ENCODE assay signal across 10 cellular contexts in genomic region chr12:91413591-91413990, GRCh38.
DNase-seq lines count a peak whose midpoint lies in the region; ATAC-seq and TF ChIP-seq lines count a peak whose summit lies in the region.
"Had no signal": no experiment of that assay in that cellular context is flagged by ENCODE, and none has a peak within 500 bp of the region (broad histone marks: within the 10 kb centered on the region; RNA-seq: fewer than 3 reads in every experiment).

No MANE protein-coding gene starts in this region.

- no peaks in the 10 kb centered on the region for H3K4me1 Mint-ChIP-seq in activated T-helper 17 cell treated with anti-CD3 and anti-CD28 coated beads, Interleukin-2, amount 50 U/mL, for 72 hours
- no peaks in the 10 kb centered on the region for H3K4me1 Mint-ChIP-seq in activated naive CD8-positive, alpha-beta T cell treated with anti-CD3 and anti-CD28 coated beads for 36 hours

- no peaks in the 10 kb centered on the region for H3K9me3 Mint-ChIP-seq in activated T-helper 17 cell treated with anti-CD3 and anti-CD28 coated beads, Interleukin-2, amount 50 U/mL, for 72 hours
- no peaks in the 10 kb centered on the region for H3K9me3 Mint-ChIP-seq in activated naive CD8-positive, alpha-beta T cell treated with anti-CD3 and anti-CD28 coated beads for 36 hours

- H3K4me3 Mint-ChIP-seq in activated T-helper 17 cell treated with anti-CD3 and anti-CD28 coated beads, Interleukin-2, amount 50 U/mL, for 72 hours = no peak overlapping the region
- H3K4me3 Mint-ChIP-seq in activated naive CD8-positive, alpha-beta T cell treated with anti-CD3 and anti-CD28 coated beads for 36 hours = no peak overlapping the region

- peaks cover 7% of the 10 kb centered on the region for H3K27me3 Mint-ChIP-seq in activated T-helper 17 cell treated with anti-CD3 and anti-CD28 coated beads, Interleukin-2, amount 50 U/mL, for 72 hours
- H3K27me3 Mint-ChIP-seq in activated naive CD8-positive, alpha-beta T cell treated with anti-CD3 and anti-CD28 coated beads for 36 hours = no peaks in the 10 kb centered on the region

- H3K36me3 Mint-ChIP-seq in activated T-helper 17 cell treated with anti-CD3 and anti-CD28 coated beads, Interleukin-2, amount 50 U/mL, for 72 hours (ENCODE audit: low read depth) = no peaks in the 10 kb centered on the region
- H3K36me3 Mint-ChIP-seq in activated naive CD8-positive, alpha-beta T cell treated with anti-CD3 and anti-CD28 coated beads for 36 hours = no peaks in the 10 kb centered on the region

- peak; percentile 78 for ATAC-seq in omental fat pad (ENCODE audit: low FRiP score)
- no peak for ATAC-seq in HG03196 (IDR thresholded peaks at IDR 0.05; ENCODE audit: unreplicated experiment)
- no peak for ATAC-seq in activated T-helper 17 cell treated with anti-CD3 and anti-CD28 coated beads, Interleukin-2, amount 50 U/mL, for 72 hours (replicated peaks)

- TF ChIP-seq CTCF in omental fat pad (IDR thresholded peaks at IDR 0.05) = no peak

- H3K27ac ChIP-seq in epithelial cell of prostate = peak overlapping the region; percentile 49
- H3K27ac ChIP-seq: thoracic aorta had no signal

- peak; percentile 11 for DNase-seq in GM03348 (ENCODE audit: low spot score)
- peak; percentile 90 for DNase-seq in NCI-H226
- peak; percentile 84 for DNase-seq in epithelial cell of prostate (ENCODE audit: low read depth, low spot score)
- DNase-seq in omental fat pad (ENCODE audit: low spot score) = no peak
- no peak for DNase-seq in NCI-H1694 treated with DMSO at 0.1 percent for 48 hours (lab: John Stamatoyannopoulos, UW)
- DNase-seq in activated naive CD8-positive, alpha-beta T cell treated with anti-CD3 and anti-CD28 coated beads for 36 hours = no peak
- DNase-seq: occipital lobe had no signal

- no peak overlapping the region for H3K27ac Mint-ChIP-seq in activated T-helper 17 cell treated with anti-CD3 and anti-CD28 coated beads, Interleukin-2, amount 50 U/mL, for 72 hours
- no peak overlapping the region for H3K27ac Mint-ChIP-seq in activated naive CD8-positive, alpha-beta T cell treated with anti-CD3 and anti-CD28 coated beads for 36 hours

Comparison
In these comparisons a context has a peak if more than half of its experiments do, and no peak if none do; other contexts are left out.
1. DNase-seq: peak in GM03348 (single experiment), NCI-H226 (single experiment) and epithelial cell of prostate (single experiment); none in omental fat pad (single experiment), NCI-H1694 treated with DMSO at 0.1 percent for 48 hours (single experiment) and activated naive CD8-positive, alpha-beta T cell treated with anti-CD3 and anti-CD28 coated beads for 36 hours (single experiment).